Comparison of ENCODE assay signal across 12 cellular contexts in the genomic region with DNA sequence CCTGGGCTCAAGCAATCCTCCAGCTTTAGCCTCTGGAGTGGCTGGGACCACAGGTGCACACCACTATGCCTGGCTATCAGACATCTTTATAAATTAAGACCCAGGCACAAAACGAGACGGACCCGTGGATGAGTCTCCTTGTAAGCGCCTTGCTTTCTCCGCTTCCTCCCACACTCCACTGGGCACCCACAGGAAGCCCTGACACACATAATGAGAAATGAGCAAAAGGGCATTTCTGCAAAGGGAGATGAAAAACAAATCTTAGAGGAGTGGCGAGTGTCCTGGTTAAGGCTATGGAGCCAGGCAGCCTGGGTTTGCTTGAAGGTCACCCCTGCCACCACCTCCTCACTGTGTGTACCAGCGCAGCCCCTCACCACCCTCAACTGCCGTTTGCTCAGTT. TPM values are rescaled to one million over a fixed set of nuclear protein-coding genes. Genes with fewer than 3 reads are reported as not detected.
DNase-seq lines count a peak whose midpoint lies in the region; ATAC-seq, FAIRE-seq and TF ChIP-seq lines count a peak whose summit lies in the region.
"Had no signal": no experiment of that assay in that cellular context is flagged by ENCODE, and none has a peak within 500 bp of the region (broad histone marks: within the 10 kb centered on the region; RNA-seq: fewer than 3 reads in every experiment).

No MANE protein-coding gene starts in this region.

- H3K27ac ChIP-seq in CD8-positive, alpha-beta memory T cell (ENCODE audit: low read depth, low read length), result no peak overlapping the region
- no peak overlapping the region for H3K27ac ChIP-seq in upper lobe of left lung

- H3K36me3 ChIP-seq in CD8-positive, alpha-beta memory T cell (ENCODE audit: insufficient read depth, low read length), result no peaks in the 10 kb centered on the region
- H3K36me3 ChIP-seq in upper lobe of left lung, result no peaks in the 10 kb centered on the region

- DNase-seq in CD8-positive, alpha-beta memory T cell, result no peak
- DNase-seq in GM19239 (ENCODE audit: insufficient read length, low spot score) (no peak), natural killer cell (no peak), HPDE6-E6E7 (ENCODE audit: extremely low spot score) (no peak), upper lobe of left lung (no peak), NCI-H1105 treated with DMSO at 0.1 percent for 48 hours (lab: John Stamatoyannopoulos, UW) (no peak)
- DNase-seq in activated CD4-positive, alpha-beta memory T cell treated with anti-CD3 and anti-CD28 coated beads for 36 hours, result peak; percentile 73
- DNase-seq: aorta, Caco-2 had no signal

- no peak for TF ChIP-seq POLR2A in upper lobe of left lung (IDR thresholded peaks at IDR 0.05)

- no peaks in the 10 kb centered on the region for H3K9me3 ChIP-seq in CD8-positive, alpha-beta memory T cell (ENCODE audit: low read length)
- no peaks in the 10 kb centered on the region for H3K9me3 ChIP-seq in upper lobe of left lung
- H3K9me3 ChIP-seq: Caco-2 had no signal

- FAIRE-seq in GM19239 (lab: Jason Lieb, UNC), result peak; percentile 75
- FAIRE-seq: endothelial cell of umbilical vein, TTC549 had no signal

- H3K4me1 Mint-ChIP-seq in CD8-positive, alpha-beta memory T cell, result peaks cover 49 to 68% (median 49%) of the 10 kb centered on the region in 3 donors
- peaks cover 50% of the 10 kb centered on the region for H3K4me1 Mint-ChIP-seq in activated CD4-positive, alpha-beta memory T cell treated with anti-CD3 and anti-CD28 coated beads for 36 hours (ENCODE audit: low read depth)
- H3K4me1 Mint-ChIP-seq in natural killer cell, result peaks cover 53 to 57% of the 10 kb centered on the region in 2 donors

- H3K27ac Mint-ChIP-seq in CD8-positive, alpha-beta memory T cell, result peak overlapping the region in 5 of 8 donors; percentile 37 to 88 (median 71)
- peak overlapping the region; percentile 30 for H3K27ac Mint-ChIP-seq in activated CD4-positive, alpha-beta memory T cell treated with anti-CD3 and anti-CD28 coated beads for 36 hours
- H3K27ac Mint-ChIP-seq in natural killer cell, result peak overlapping the region; percentile 84 to 90

- no peak overlapping the region for H3K4me3 ChIP-seq in CD8-positive, alpha-beta memory T cell (ENCODE audit: low read length)
- no peak overlapping the region for H3K4me3 ChIP-seq in upper lobe of left lung

- no peaks in the 10 kb centered on the region for H3K27me3 Mint-ChIP-seq in CD8-positive, alpha-beta memory T cell
- H3K27me3 Mint-ChIP-seq in activated CD4-positive, alpha-beta memory T cell treated with anti-CD3 and anti-CD28 coated beads for 36 hours, result no peaks in the 10 kb centered on the region
- no peaks in the 10 kb centered on the region for H3K27me3 Mint-ChIP-seq in natural killer cell (ENCODE audit: low read depth in 2 of 2)

- peak overlapping the region in 5 of 7 donors; percentile 8 to 68 (median 45) for H3K4me3 Mint-ChIP-seq in CD8-positive, alpha-beta memory T cell
- H3K4me3 Mint-ChIP-seq in activated CD4-positive, alpha-beta memory T cell treated with anti-CD3 and anti-CD28 coated beads for 36 hours, result peak overlapping the region; percentile 30
- H3K4me3 Mint-ChIP-seq in natural killer cell, result peak overlapping the region; percentile 90

- TF ChIP-seq CTCF in natural killer cell (IDR thresholded peaks at IDR 0.05), result no peak
- TF ChIP-seq CTCF in upper lobe of left lung (IDR thresholded peaks at IDR 0.05), result no peak

- CTCF ChIA-PET in CD8-positive, alpha-beta memory T cell (lab: Charles Lee), result interaction anchor here (1.2 kb wide), 1 partner anchor 55 kb away, joined by 3 read pairs; no protein-coding TSS in a partner anchor
- CTCF ChIA-PET in activated CD4-positive, alpha-beta memory T cell treated with anti-CD3 and anti-CD28 coated beads for 36 hours (lab: Charles Lee), result interaction anchor here (1.8 kb wide), 1 partner anchor 220 kb away, joined by 6 read pairs; no protein-coding TSS in a partner anchor

- ATAC-seq in natural killer cell (peak in 2 of 3 donors; percentile 13 to 31), upper lobe of left lung (ENCODE audit: low FRiP score in 2 of 2) (no peak), HG02870 (IDR thresholded peaks at IDR 0.05; ENCODE audit: unreplicated experiment) (no peak)

- intact Hi-C loops in activated CD4-positive, alpha-beta memory T cell treated with anti-CD3 and anti-CD28 coated beads for 36 hours (cut with micrococcal nuclease), result no loop called here
- intact Hi-C loops in natural killer cell (cut with micrococcal nuclease), result loop anchor here (10.0 kb wide), 3 partner anchors 100 to 200 kb away; no protein-coding TSS in a partner anchor

- no peaks in the 10 kb centered on the region for H3K9me3 Mint-ChIP-seq in CD8-positive, alpha-beta memory T cell
- H3K9me3 Mint-ChIP-seq in activated CD4-positive, alpha-beta memory T cell treated with anti-CD3 and anti-CD28 coated beads for 36 hours, result peaks cover 4% of the 10 kb centered on the region
- no peaks in the 10 kb centered on the region for H3K9me3 Mint-ChIP-seq in natural killer cell

- peaks cover 20% of the 10 kb centered on the region for H3K4me1 ChIP-seq in CD8-positive, alpha-beta memory T cell (ENCODE audit: insufficient read depth, low read length)
- H3K4me1 ChIP-seq in upper lobe of left lung, result peaks cover 5 to 20% (median 14%) of the 10 kb centered on the region in 4 donors
- H3K4me1 ChIP-seq: Caco-2 had no signal

- WGBS in upper lobe of left lung, 2 donors, result 69% methylated on average over 8 of the region's 8 CpGs

- TF ChIP-seq EP300 in upper lobe of left lung (IDR thresholded peaks at IDR 0.05), result no peak

- H3K27me3 ChIP-seq in CD8-positive, alpha-beta memory T cell (ENCODE audit: insufficient read depth, low read length, poor library complexity, severe bottlenecking), result no peaks in the 10 kb centered on the region
- no peaks in the 10 kb centered on the region for H3K27me3 ChIP-seq in upper lobe of left lung

- POLR2A ChIA-PET in CD8-positive, alpha-beta memory T cell (lab: Charles Lee), result no interaction called here
- POLR2A ChIA-PET in activated CD4-positive, alpha-beta memory T cell treated with anti-CD3 and anti-CD28 coated beads for 36 hours (lab: Charles Lee), result no interaction called here

- H3K36me3 Mint-ChIP-seq in CD8-positive, alpha-beta memory T cell, result peaks cover 0 to 3% (median 0%) of the 10 kb centered on the region in 3 donors
- H3K36me3 Mint-ChIP-seq in activated CD4-positive, alpha-beta memory T cell treated with anti-CD3 and anti-CD28 coated beads for 36 hours, result peaks cover 3% of the 10 kb centered on the region
- H3K36me3 Mint-ChIP-seq in natural killer cell, result no peaks in the 10 kb centered on the region

RNA-seq across cellular contexts. Expression of gene XYLT1, which starts 56.3 kb away (rescaled TPM):
- total RNA-seq in CD8-positive, alpha-beta memory T cell, result 1 to 10 TPM; 6.8 to 9.1 TPM
- polyA plus RNA-seq in CD8-positive, alpha-beta memory T cell, result 1.4 TPM
- 1 to 10 TPM; 6.2 to 6.8 TPM for total RNA-seq in activated CD4-positive, alpha-beta memory T cell treated with anti-CD3 and anti-CD28 coated beads for 36 hours
- total RNA-seq in natural killer cell (10 to 100 TPM; 40.9 to 55.5 (median 43.8) TPM), upper lobe of left lung (10 to 100 TPM in 1 of 6 donors, 1 to 10 TPM in 5; 3.0 to 26.2 (median 6.8) TPM)

Comparison
In these comparisons a context has a peak if more than half of its experiments do, and no peak if none do; other contexts are left out.
1. H3K27ac Mint-ChIP-seq: peak in every context shown above with its lines; median percentile 87 in natural killer cell; 71 in CD8-positive, alpha-beta memory T cell; 30 in activated CD4-positive, alpha-beta memory T cell treated with anti-CD3 and anti-CD28 coated beads for 36 hours.
2. H3K4me3 Mint-ChIP-seq: peak in every context shown above with its lines; median percentile 90 in natural killer cell; 45 in CD8-positive, alpha-beta memory T cell; 30 in activated CD4-positive, alpha-beta memory T cell treated with anti-CD3 and anti-CD28 coated beads for 36 hours.
3. ATAC-seq: peak in natural killer cell (2 of 3); none in upper lobe of left lung (0 of 2) and HG02870 (single experiment).